Comparison of ENCODE assay signal across 18 cellular contexts in genomic region chr12:78034025-78034424, GRCh38.
A peak's percentile ranks its signal among the peaks of the same experiment; 100 is the strongest.
DNase-seq lines count a peak whose midpoint lies in the region; ATAC-seq, FAIRE-seq and TF ChIP-seq lines count a peak whose summit lies in the region.
"Had no signal": no experiment of that assay in that cellular context is flagged by ENCODE, and none has a peak within 500 bp of the region (broad histone marks: within the 10 kb centered on the region; RNA-seq: fewer than 3 reads in every experiment).

No MANE protein-coding gene starts in this region.

- TF ChIP-seq EP300 in GM12878 (IDR thresholded peaks at IDR 0.05; ENCODE audit: borderline replicate concordance in 1 of 2, control insufficient read depth in 1 of 2, low read depth in 2 of 2, low read length in 2 of 2) = no peak

- SMC1A ChIA-PET in GM12878 (lab: Charles Lee; ENCODE audit: uncharacterized antibody, unreplicated experiment) = no interaction called here

- no peak for TF ChIP-seq RAD21 in GM12878 (IDR thresholded peaks at IDR 0.05; ENCODE audit: insufficient read depth, low read depth, low read length)

- in situ Hi-C loops in GM12878 (cut with MboI) = no loop called here

- TF ChIP-seq CTCF in GM12878 (IDR thresholded peaks at IDR 0.05 in 2 of 3, conservative IDR thresholded peaks at IDR 0.05 in 1 of 3; ENCODE audit: control insufficient read depth in 2 of 3, extremely low read depth in 1 of 3, insufficient read depth in 1 of 3, low read depth in 3 of 3, low read length in 3 of 3) = no peak
- no peak for TF ChIP-seq CTCF in omental fat pad (IDR thresholded peaks at IDR 0.05)
- no peak for TF ChIP-seq CTCF in progenitor cell of endocrine pancreas (IDR thresholded peaks at IDR 0.05; ENCODE audit: unreplicated experiment)

- no peak for FAIRE-seq in GM12878 (lab: Jason Lieb, UNC)
- FAIRE-seq in GM12891 (lab: Jason Lieb, UNC) = no peak
- FAIRE-seq: colon had no signal

- H3K27ac ChIP-seq in BLaER1 (no peak overlapping the region), GM12878 (ENCODE audit: control insufficient read depth, insufficient read depth) (no peak overlapping the region)
- H3K27ac ChIP-seq: C4-2B, psoas muscle had no signal

- WGBS in GM12878 (ENCODE audit: insufficient coverage, insufficient replicate concordance, low lambda C conversion rate, missing lambda C conversion rate) = 13% methylated on average over 4 of the region's 4 CpGs

- TF ChIP-seq POLR2A in GM12878 (IDR thresholded peaks at IDR 0.05; ENCODE audit: low read depth, low read length) = no peak
- TF ChIP-seq POLR2A in GM12891 (IDR thresholded peaks at IDR 0.05; ENCODE audit: low read depth, low read length) = no peak

- H3K4me1 ChIP-seq in BLaER1 = peaks cover 7% of the 10 kb centered on the region
- no peaks in the 10 kb centered on the region for H3K4me1 ChIP-seq in GM12878 (ENCODE audit: control insufficient read depth, insufficient read depth, low read length)
- H3K4me1 ChIP-seq: psoas muscle had no signal

- H3K36me3 ChIP-seq in BLaER1 = no peaks in the 10 kb centered on the region
- no peaks in the 10 kb centered on the region for H3K36me3 ChIP-seq in GM12878 (ENCODE audit: control insufficient read depth in 2 of 2, insufficient read depth in 2 of 2, low read length in 1 of 2)

- H3K27me3 ChIP-seq in BLaER1 (no peaks in the 10 kb centered on the region), GM12878 (replicated peaks in 1 of 2; ENCODE audit: control insufficient read depth in 2 of 2, insufficient read depth in 2 of 2, low read length in 1 of 2) (no peaks in the 10 kb centered on the region)

- H3K27me3 Mint-ChIP-seq in progenitor cell of endocrine pancreas = no peaks in the 10 kb centered on the region
- H3K27me3 Mint-ChIP-seq: activated naive CD8-positive, alpha-beta T cell treated with anti-CD3 and anti-CD28 coated beads, Interleukin-2, amount 10 ng/mL, durations not matched to agents 7 days and 5 days had no signal

- DNase-seq in LHCN-M2 (ENCODE audit: low read depth) = peak; percentile 63
- no peak for DNase-seq in GM12878 (ENCODE audit: low read depth, low spot score)
- no peak for DNase-seq in omental fat pad (ENCODE audit: low spot score)
- no peak for DNase-seq in GM12891 (ENCODE audit: insufficient read length, low spot score)
- no peak for DNase-seq in epidermal melanocyte (ENCODE audit: insufficient read length, low spot score)
- DNase-seq in progenitor cell of endocrine pancreas (ENCODE audit: low spot score, unreplicated experiment) = no peak
- DNase-seq: activated CD8-positive, alpha-beta memory T cell treated with anti-CD3 and anti-CD28 coated beads, Interleukin-2, amount 50 U/mL, for 48 hours; activated naive CD8-positive, alpha-beta T cell treated with anti-CD3 and anti-CD28 coated beads, Interleukin-2, amount 10 ng/mL, durations not matched to agents 7 days and 5 days; GOT3; mucosa of descending colon; psoas muscle; SW 1271 had no signal

- H4K20me1 ChIP-seq in BLaER1 (no peaks in the 10 kb centered on the region), GM12878 (ENCODE audit: control insufficient read depth, insufficient read depth) (no peaks in the 10 kb centered on the region)

- POLR2A ChIA-PET in GM12878 (lab: Charles Lee) = no interaction called here

- no peaks in the 10 kb centered on the region for H3K9me3 Mint-ChIP-seq in progenitor cell of endocrine pancreas (ENCODE audit: low read depth)
- H3K9me3 Mint-ChIP-seq: activated naive CD8-positive, alpha-beta T cell treated with anti-CD3 and anti-CD28 coated beads, Interleukin-2, amount 10 ng/mL, durations not matched to agents 7 days and 5 days had no signal

- H3K9ac ChIP-seq in BLaER1 (no peak overlapping the region), GM12878 (ENCODE audit: control insufficient read depth, insufficient read depth, low read length) (no peak overlapping the region)

- intact Hi-C loops in GM12878 (cut with micrococcal nuclease; ENCODE audit: unreplicated experiment) = no loop called here

- no TSS peak for BruUV-seq in GM12878 (replicated peaks; lab: Mats Ljungman, UMichigan)

- H3K4me1 Mint-ChIP-seq in progenitor cell of endocrine pancreas (ENCODE audit: low read depth) = peaks cover 12% of the 10 kb centered on the region
- H3K4me1 Mint-ChIP-seq: activated naive CD8-positive, alpha-beta T cell treated with anti-CD3 and anti-CD28 coated beads, Interleukin-2, amount 10 ng/mL, durations not matched to agents 7 days and 5 days had no signal

- H3K79me2 ChIP-seq in GM12878 (ENCODE audit: control insufficient read depth, insufficient read depth, low read length) = no peaks in the 10 kb centered on the region

- RAD21 ChIA-PET in GM12878 (lab: Charles Lee; ENCODE audit: unreplicated experiment) = no interaction called here

- no peak overlapping the region for H2AFZ ChIP-seq in GM12878 (ENCODE audit: control insufficient read depth, low read depth, low read length)

- H3K9me3 ChIP-seq in BLaER1 (no peaks in the 10 kb centered on the region), GM12878 (replicated peaks; ENCODE audit: control insufficient read depth, insufficient read depth, low read length) (no peaks in the 10 kb centered on the region)
- H3K9me3 ChIP-seq: mucosa of descending colon, psoas muscle had no signal

- CTCF ChIA-PET in GM12878 (lab: Yijun Ruan, JAX) = no interaction called here

- ATAC-seq in GM12878 = no peak; the same call in 1 of the 3 replicates
- peak; percentile 65 for ATAC-seq in omental fat pad (ENCODE audit: low FRiP score)
- ATAC-seq in HG03432 (IDR thresholded peaks at IDR 0.05; ENCODE audit: unreplicated experiment) = no peak
- ATAC-seq: activated CD4-positive, CD25-positive, alpha-beta regulatory T cell treated with anti-CD3 and anti-CD28 coated beads, Interleukin-2, amount 50 U/mL, for 24 hours; esophagus mucosa; mucosa of descending colon had no signal

- no peak overlapping the region for H3K4me3 Mint-ChIP-seq in progenitor cell of endocrine pancreas (ENCODE audit: low read depth)
- H3K4me3 Mint-ChIP-seq: activated naive CD8-positive, alpha-beta T cell treated with anti-CD3 and anti-CD28 coated beads, Interleukin-2, amount 10 ng/mL, durations not matched to agents 7 days and 5 days had no signal

- no peaks in the 10 kb centered on the region for H3K36me3 Mint-ChIP-seq in progenitor cell of endocrine pancreas (ENCODE audit: insufficient read depth)
- H3K36me3 Mint-ChIP-seq: activated naive CD8-positive, alpha-beta T cell treated with anti-CD3 and anti-CD28 coated beads, Interleukin-2, amount 10 ng/mL, durations not matched to agents 7 days and 5 days had no signal

- H3K27ac Mint-ChIP-seq in progenitor cell of endocrine pancreas = no peak overlapping the region
- H3K27ac Mint-ChIP-seq: activated naive CD8-positive, alpha-beta T cell treated with anti-CD3 and anti-CD28 coated beads, Interleukin-2, amount 10 ng/mL, durations not matched to agents 7 days and 5 days had no signal

- H3K4me3 ChIP-seq in BLaER1 (no peak overlapping the region), GM12878 (no peak overlapping the region)
- H3K4me3 ChIP-seq: mucosa of descending colon, psoas muscle had no signal

- H3K4me2 ChIP-seq in BLaER1 = peak overlapping the region; percentile 14; the same call in 1 of the 2 replicates
- H3K4me2 ChIP-seq in GM12878 (ENCODE audit: control insufficient read depth, insufficient read depth) = no peak overlapping the region

TF ChIP-seq in GM12878, 131 proteins besides CTCF, POLR2A, EP300 and RAD21:
- TF ChIP-seq RCOR1 (conservative IDR thresholded peaks at IDR 0.05; ENCODE audit: low read depth, low read length) = no peak
- peak; percentile 44; the same call in 1 of the 2 replicates for TF ChIP-seq RUNX3 (IDR thresholded peaks at IDR 0.05; ENCODE audit: low read length)
TF ChIP-seq in GM12878: peak in this region for 1.

TF ChIP-seq in GM12891, 5 proteins besides CTCF, POLR2A, EP300 and RAD21:
- TF ChIP-seq SPI1 (IDR thresholded peaks at IDR 0.05; ENCODE audit: low read depth, low read length) (no peak), TAF1 (IDR thresholded peaks at IDR 0.05; ENCODE audit: low read depth, low read length) (no peak)
